ENCODE assay signal across 19 cellular contexts in genomic region chr2:27844821-27845255, GRCh38. TPM values are rescaled to one million over a fixed set of nuclear protein-coding genes. Genes with fewer than 3 reads are reported as not detected.
A peak's percentile ranks its signal among the peaks of the same experiment; 100 is the strongest.
DNase-seq lines count a peak whose midpoint lies in the region; ATAC-seq and TF ChIP-seq lines count a peak whose summit lies in the region.
"Had no signal": no experiment of that assay in that cellular context is flagged by ENCODE, and none has a peak within 500 bp of the region (broad histone marks: within the 10 kb centered on the region; RNA-seq: fewer than 3 reads in every experiment).

No MANE protein-coding gene starts in this region.

- no peak for ATAC-seq in GM21619 (IDR thresholded peaks at IDR 0.05; ENCODE audit: unreplicated experiment)
- no peak for ATAC-seq in HG02885 (IDR thresholded peaks at IDR 0.05; ENCODE audit: poor library complexity, unreplicated experiment)
- ATAC-seq: CD8-positive, alpha-beta T cell; effector memory CD8-positive, alpha-beta T cell; HepG2; stimulated activated naive B cell treated with anti-CD40 and anti-IgM and Interleukin-4, amounts not matched to agents 10 μg/mL and 1 μg/mL and 100 μg/mL, for 72 hours had no signal

- DNase-seq in DMS 273 treated with DMSO at 0.1 percent for 48 hours (lab: John Stamatoyannopoulos, UW) = peak; percentile 62
- peak; percentile 34 for DNase-seq in amniotic epithelial cell (ENCODE audit: low read depth)
- peak; percentile 23 for DNase-seq in fibroblast of peridontal ligament (ENCODE audit: extremely low read depth)
- DNase-seq in retina = peak; percentile 1
- DNase-seq in DMS153 treated with DMSO at 0.1 percent for 48 hours (lab: John Stamatoyannopoulos, UW; ENCODE audit: unreplicated experiment) = no peak
- DNase-seq in HFFc6 = no peak
- DNase-seq: activated CD4-positive, alpha-beta T cell treated with anti-CD3 and anti-CD28 coated beads, Interleukin-2, amount 50 U/mL, for 4 hours; activated gamma-delta T cell; amniotic stem cell; CD8-positive, alpha-beta T cell; effector memory CD8-positive, alpha-beta T cell; mesendoderm; stimulated activated naive B cell treated with anti-CD40 and anti-IgM and Interleukin-4, amounts not matched to agents 10 μg/mL and 1 μg/mL and 100 μg/mL, for 72 hours; WERI-Rb-1 had no signal

- no peaks in the 10 kb centered on the region for H3K9me3 Mint-ChIP-seq in HFFc6
- H3K9me3 Mint-ChIP-seq: CD8-positive, alpha-beta T cell; effector memory CD8-positive, alpha-beta T cell; neural progenitor cell; T-helper 1 cell treated with Interleukin-12 subunit alpha and Interleukin-12 subunit beta and Interleukin-4 antibody, amounts not matched to agents 30 μg/mL and 1 μg/mL, for 36 hours had no signal

- H3K27me3 Mint-ChIP-seq in HFFc6 (ENCODE audit: insufficient read depth) = no peaks in the 10 kb centered on the region; the same call in 1 of the 2 replicates
- H3K27me3 Mint-ChIP-seq: effector memory CD8-positive, alpha-beta T cell; stimulated activated naive B cell treated with anti-CD40 and anti-IgM and Interleukin-4, amounts not matched to agents 10 μg/mL and 1 μg/mL and 100 μg/mL, for 72 hours had no signal

- H3K27ac Mint-ChIP-seq in HFFc6 = no peak overlapping the region
- H3K27ac Mint-ChIP-seq: CD8-positive, alpha-beta T cell; effector memory CD8-positive, alpha-beta T cell; neural progenitor cell; stimulated activated naive B cell treated with anti-CD40 and anti-IgM and Interleukin-4, amounts not matched to agents 10 μg/mL and 1 μg/mL and 100 μg/mL, for 72 hours; T-helper 1 cell treated with Interleukin-12 subunit alpha and Interleukin-12 subunit beta and Interleukin-4 antibody, amounts not matched to agents 30 μg/mL and 1 μg/mL, for 36 hours had no signal

- H3K36me3 Mint-ChIP-seq in HFFc6 (ENCODE audit: low read depth) = peaks cover 3% of the 10 kb centered on the region; the same call in 1 of the 2 replicates
- H3K36me3 Mint-ChIP-seq: neural progenitor cell had no signal

- H3K4me1 Mint-ChIP-seq in HFFc6 (ENCODE audit: low read depth) = peaks cover 11% of the 10 kb centered on the region
- H3K4me1 Mint-ChIP-seq: neural progenitor cell; stimulated activated naive B cell treated with anti-CD40 and anti-IgM and Interleukin-4, amounts not matched to agents 10 μg/mL and 1 μg/mL and 100 μg/mL, for 72 hours had no signal

- no peak overlapping the region for H3K4me3 Mint-ChIP-seq in HFFc6
- H3K4me3 Mint-ChIP-seq: CD8-positive, alpha-beta T cell; effector memory CD8-positive, alpha-beta T cell; neural progenitor cell; stimulated activated naive B cell treated with anti-CD40 and anti-IgM and Interleukin-4, amounts not matched to agents 10 μg/mL and 1 μg/mL and 100 μg/mL, for 72 hours; T-helper 1 cell treated with Interleukin-12 subunit alpha and Interleukin-12 subunit beta and Interleukin-4 antibody, amounts not matched to agents 30 μg/mL and 1 μg/mL, for 36 hours had no signal

- no peak for TF ChIP-seq CTCF in HFFc6 (IDR thresholded peaks at IDR 0.05)

RNA-seq across cellular contexts. Expression of gene RBKS, which starts 45.3 kb away (rescaled TPM):
- 1 to 10 TPM; 1.8 to 3.1 (median 2.7) TPM for total RNA-seq in HFFc6 (2021; fragmentation: NEBNext Ultra II Directional; extraction: Animal tissue kit (Norgen Biotek cat#: 25700))

RNA-seq across cellular contexts. Expression of gene BABAM2, which starts 45.7 kb away (rescaled TPM):
- total RNA-seq in HFFc6 (2021; fragmentation: NEBNext Ultra II Directional; extraction: Animal tissue kit (Norgen Biotek cat#: 25700)) = 10 to 100 TPM; 30.8 to 46.6 (median 41.2) TPM

Comparison
In these comparisons a context has a peak if more than half of its experiments do, and no peak if none do; other contexts are left out.
1. DNase-seq: peak in DMS 273 treated with DMSO at 0.1 percent for 48 hours (single experiment), amniotic epithelial cell (single experiment), fibroblast of peridontal ligament (single experiment) and retina (single experiment); none in DMS153 treated with DMSO at 0.1 percent for 48 hours (single experiment) and HFFc6 (single experiment).